In the genomic region with DNA sequence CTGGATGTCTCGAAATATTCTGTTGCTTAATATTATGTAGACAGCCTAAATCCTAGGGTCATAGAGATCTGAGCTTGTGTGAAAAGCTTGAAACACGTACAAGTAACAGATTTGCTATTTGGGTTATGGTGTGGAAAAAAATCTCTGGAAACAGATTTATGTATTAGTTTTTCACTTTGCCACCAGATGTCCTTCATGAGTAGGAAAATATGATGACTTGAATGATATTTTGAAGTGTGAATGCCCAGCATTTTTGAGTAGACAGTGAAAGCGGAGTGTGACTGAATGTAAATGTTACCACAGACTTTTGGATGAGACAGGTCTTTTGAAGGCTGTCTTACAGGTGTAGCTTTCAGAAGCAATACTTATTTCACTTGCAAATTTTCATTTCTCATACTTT, we compare ENCODE assay signal across 12 cellular contexts. TPM values are rescaled to one million over a fixed set of nuclear protein-coding genes. Genes with fewer than 3 reads are reported as not detected.
A peak's percentile ranks its signal among the peaks of the same experiment; 100 is the strongest.
DNase-seq lines count a peak whose midpoint lies in the region; ATAC-seq and TF ChIP-seq lines count a peak whose summit lies in the region.
"Had no signal": no experiment of that assay in that cellular context is flagged by ENCODE, and none has a peak within 500 bp of the region (broad histone marks: within the 10 kb centered on the region; RNA-seq: fewer than 3 reads in every experiment).

No MANE protein-coding gene starts in this region.

- no peaks in the 10 kb centered on the region for H3K36me3 ChIP-seq in smooth muscle cell (ENCODE audit: low read depth)

- no peak overlapping the region for H3K9ac ChIP-seq in smooth muscle cell (ENCODE audit: low read depth)

- H2AFZ ChIP-seq in smooth muscle cell (ENCODE audit: low read depth) = no peak overlapping the region

- no peaks in the 10 kb centered on the region for H3F3A ChIP-seq in smooth muscle cell (ENCODE audit: low read depth)

- peaks cover 36% of the 10 kb centered on the region for H3K27me3 Mint-ChIP-seq in chondrocyte (ENCODE audit: low read depth)

- H4K20me1 ChIP-seq in smooth muscle cell (ENCODE audit: low read depth) = no peaks in the 10 kb centered on the region

- no peak overlapping the region for H3K4me3 Mint-ChIP-seq in chondrocyte (ENCODE audit: unreplicated experiment)
- H3K4me3 Mint-ChIP-seq: activated T-cell treated with anti-CD3 and anti-CD28 coated beads, Interleukin-2, amount 50 U/mL, for 24 hours; memory B cell had no signal

- H3K9me3 Mint-ChIP-seq in chondrocyte (ENCODE audit: low read depth) = peaks cover 1% of the 10 kb centered on the region

- WGBS in smooth muscle cell (ENCODE audit: low lambda C conversion rate) = 63% methylated on average over 3 of the region's 3 CpGs

- no peak overlapping the region for H3K4me3 ChIP-seq in smooth muscle cell

- TF ChIP-seq CTCF in chondrocyte (IDR thresholded peaks at IDR 0.05) (peak; percentile 84), smooth muscle cell (IDR thresholded peaks at IDR 0.05; ENCODE audit: borderline replicate concordance, insufficient read depth, poor library complexity, severe bottlenecking) (peak; percentile 36)

- H3K27me3 ChIP-seq in smooth muscle cell (ENCODE audit: low read depth) = peaks cover 25% of the 10 kb centered on the region

- no peaks in the 10 kb centered on the region for H3K79me2 ChIP-seq in smooth muscle cell (ENCODE audit: low read depth)

- DNase-seq in NCI-H446 (lab: John Stamatoyannopoulos, UW) (peak; percentile 9 to 28), NCI-H446 treated with DMSO at 0.1 percent for 48 hours (lab: John Stamatoyannopoulos, UW) (no peak), NCI-H1694 treated with DMSO at 0.1 percent for 48 hours (lab: John Stamatoyannopoulos, UW) (peak; percentile 89), chondrocyte (ENCODE audit: low spot score) (no peak), smooth muscle cell (lab: John Stamatoyannopoulos, UW; ENCODE audit: unreplicated experiment) (no peak), sciatic nerve (ENCODE audit: low spot score) (no peak), SK-N-DZ (ENCODE audit: low spot score) (no peak)
- DNase-seq: activated T-cell treated with anti-CD3 and anti-CD28 coated beads, Interleukin-2, amount 50 U/mL, for 24 hours; COR-L47; stimulated activated naive CD8-positive, alpha-beta T cell treated with anti-CD3 and anti-CD28 coated beads, Interleukin-15, Interleukin-2, amounts not matched to agents 100 U/mL and 50 U/mL, for 24 hours had no signal

- ATAC-seq in HG03196 (IDR thresholded peaks at IDR 0.05; ENCODE audit: unreplicated experiment) (no peak), sciatic nerve (no peak)
- ATAC-seq: stimulated activated naive CD8-positive, alpha-beta T cell treated with anti-CD3 and anti-CD28 coated beads, Interleukin-15, Interleukin-2, amounts not matched to agents 100 U/mL and 50 U/mL, for 24 hours had no signal

- no peak overlapping the region for H3K27ac Mint-ChIP-seq in chondrocyte (ENCODE audit: unreplicated experiment)
- H3K27ac Mint-ChIP-seq: activated T-cell treated with anti-CD3 and anti-CD28 coated beads, Interleukin-2, amount 50 U/mL, for 24 hours; memory B cell had no signal

- intact Hi-C loops in sciatic nerve (cut with DNase I) = loop anchor here (5.0 kb wide), 1 partner anchor 336 kb away; no protein-coding TSS in a partner anchor

- no peaks in the 10 kb centered on the region for H3K4me1 ChIP-seq in smooth muscle cell (ENCODE audit: low read depth)

- H3K27ac ChIP-seq in smooth muscle cell (ENCODE audit: low read depth) = no peak overlapping the region

- H3K36me3 Mint-ChIP-seq in chondrocyte (ENCODE audit: low read depth) = no peaks in the 10 kb centered on the region
- H3K36me3 Mint-ChIP-seq: memory B cell had no signal

- no peaks in the 10 kb centered on the region for H3K9me3 ChIP-seq in smooth muscle cell (replicated peaks; ENCODE audit: low read depth)

- H3K4me2 ChIP-seq in smooth muscle cell = no peak overlapping the region

- peaks cover 17% of the 10 kb centered on the region for H3K4me1 Mint-ChIP-seq in chondrocyte (ENCODE audit: low read depth)

RNA-seq across cellular contexts. Expression of a gene that starts 4.2 kb away (rescaled TPM):
- total RNA-seq in chondrocyte = 0.49 to 0.50 TPM in 2 of 3 replicates, not detected in the other
- 14.5 and 14.7 TPM in 2 replicates for total RNA-seq in smooth muscle cell
- 10.1 and 17.0 TPM in 2 replicates for polyA plus RNA-seq in smooth muscle cell
- 9.0 TPM for total RNA-seq in sciatic nerve
- polyA plus RNA-seq in SK-N-DZ (2014; cell fraction: cytosol; rRNA removed) = 0.09 TPM in 1 of 2 replicates, not detected in the other
- polyA plus RNA-seq in SK-N-DZ (2014; cell fraction: nucleus; rRNA removed) = 0.05 TPM in 1 of 2 replicates, not detected in the other

Comparison
In these comparisons a context has a peak if more than half of its experiments do, and no peak if none do; other contexts are left out.
1. DNase-seq: peak in NCI-H446 (2 of 2) and NCI-H1694 treated with DMSO at 0.1 percent for 48 hours (single experiment); none in NCI-H446 treated with DMSO at 0.1 percent for 48 hours (single experiment), chondrocyte (single experiment), smooth muscle cell (single experiment), sciatic nerve (single experiment) and SK-N-DZ (single experiment).